In genomic region chrX:49100704-49101628, GRCh38 we compare ENCODE assay signal across 8 cellular contexts. TPM values are rescaled to one million over a fixed set of nuclear protein-coding genes. Genes with fewer than 3 reads are reported as not detected.
DNase-seq lines count a peak whose midpoint lies in the region; ATAC-seq, FAIRE-seq and TF ChIP-seq lines count a peak whose summit lies in the region.

No MANE protein-coding gene starts in this region.

- H3K36me3 ChIP-seq in cardiac muscle cell: no peaks in the 10 kb centered on the region
- no peaks in the 10 kb centered on the region for H3K36me3 ChIP-seq in pancreas
- H3K36me3 ChIP-seq in tibial artery: no peaks in the 10 kb centered on the region

- H3K4me3 Mint-ChIP-seq in activated naive CD8-positive, alpha-beta T cell treated with anti-CD3 and anti-CD28 coated beads, Interleukin-2, amount 10 ng/mL, durations not matched to agents 7 days and 5 days: peak overlapping the region; percentile 89

- H3K36me3 Mint-ChIP-seq in activated naive CD8-positive, alpha-beta T cell treated with anti-CD3 and anti-CD28 coated beads, Interleukin-2, amount 10 ng/mL, durations not matched to agents 7 days and 5 days: no peaks in the 10 kb centered on the region

- no peaks in the 10 kb centered on the region for H3K9me3 Mint-ChIP-seq in activated naive CD8-positive, alpha-beta T cell treated with anti-CD3 and anti-CD28 coated beads, Interleukin-2, amount 10 ng/mL, durations not matched to agents 7 days and 5 days

- H3K4me1 ChIP-seq in cardiac muscle cell (ENCODE audit: low read depth) (no peaks in the 10 kb centered on the region), pancreas (no peaks in the 10 kb centered on the region), tibial artery (peaks cover 0 to 4% (median 0%) of the 10 kb centered on the region in 4 donors)

- FAIRE-seq in pancreas (lab: Jason Lieb, UNC): no peak

- 1 to 36% methylated on average over 74 of the region's 74 CpGs for WGBS in pancreas, 2 donors

- H3K9me3 ChIP-seq in cardiac muscle cell (ENCODE audit: low read depth) (no peaks in the 10 kb centered on the region), pancreas (no peaks in the 10 kb centered on the region), tibial artery (no peaks in the 10 kb centered on the region)

- POLR2A ChIA-PET in activated naive CD8-positive, alpha-beta T cell treated with anti-CD3 and anti-CD28 coated beads, Interleukin-2, amount 10 ng/mL, durations not matched to agents 7 days and 5 days (lab: Charles Lee): interaction anchor here (0.6 to 1.5 kb wide), 5 partner anchors 20 to 58 kb away, joined by 3 to 5 read pairs (median 3); partner anchors contain the start of genes GPKOW, TFE3 and WDR45

- peak overlapping the region; percentile 88 for H3K27ac Mint-ChIP-seq in activated naive CD8-positive, alpha-beta T cell treated with anti-CD3 and anti-CD28 coated beads, Interleukin-2, amount 10 ng/mL, durations not matched to agents 7 days and 5 days

- peaks cover 8% of the 10 kb centered on the region for H3K4me1 Mint-ChIP-seq in activated naive CD8-positive, alpha-beta T cell treated with anti-CD3 and anti-CD28 coated beads, Interleukin-2, amount 10 ng/mL, durations not matched to agents 7 days and 5 days

- H3K4me3 ChIP-seq in GM12864 (ENCODE audit: low read depth, low read length): peak overlapping the region; percentile 64
- H3K4me3 ChIP-seq in cardiac muscle cell: peak overlapping the region; percentile 84
- peak overlapping the region; percentile 16 to 57 (median 32) for H3K4me3 ChIP-seq in pancreas
- peak overlapping the region; percentile 59 to 63 for H3K4me3 ChIP-seq in tibial artery

- ATAC-seq in HG02678 (IDR thresholded peaks at IDR 0.05; ENCODE audit: unreplicated experiment) (peak; percentile 94), pancreas (peak; percentile 97 to 99 (median 98))
- peak; percentile 96 for ATAC-seq in activated naive CD8-positive, alpha-beta T cell treated with anti-CD3 and anti-CD28 coated beads, Interleukin-2, amount 10 ng/mL, durations not matched to agents 7 days and 5 days (ENCODE audit: low read depth)

- no peak for TF ChIP-seq CTCF in GM12864 (IDR thresholded peaks at IDR 0.05; ENCODE audit: low read depth, low read length, missing control alignments)
- TF ChIP-seq CTCF in cardiac muscle cell (IDR thresholded peaks at IDR 0.05; ENCODE audit: low read depth, low read length): no peak
- no peak for TF ChIP-seq CTCF in pancreas (IDR thresholded peaks at IDR 0.05)
- TF ChIP-seq CTCF in tibial artery (IDR thresholded peaks at IDR 0.05): no peak

- DNase-seq in GM12864 (ENCODE audit: low read depth): peak; percentile 83
- DNase-seq in NCI-H1105 treated with DMSO at 0.1 percent for 48 hours (lab: John Stamatoyannopoulos, UW): peak; percentile 88
- peak; percentile 74 for DNase-seq in SKM-1 treated with dmso at 0.1 percent for 144 hours (lab: John Stamatoyannopoulos, UW; ENCODE audit: unreplicated experiment)
- peak; percentile 88 for DNase-seq in activated naive CD8-positive, alpha-beta T cell treated with anti-CD3 and anti-CD28 coated beads, Interleukin-2, amount 10 ng/mL, durations not matched to agents 7 days and 5 days
- DNase-seq in cardiac muscle cell (ENCODE audit: low read depth in 1 of 2, low spot score in 1 of 2): peak; percentile 91 to 93
- DNase-seq in pancreas: peak; percentile 86 to 96 (median 91)
- peak; percentile 86 to 93 for DNase-seq in tibial artery

- H3K27ac ChIP-seq in cardiac muscle cell (peak overlapping the region; percentile 64), pancreas (peak overlapping the region; percentile 62 to 69 (median 66)), tibial artery (peak overlapping the region; percentile 57 to 78)

- H3K27me3 Mint-ChIP-seq in activated naive CD8-positive, alpha-beta T cell treated with anti-CD3 and anti-CD28 coated beads, Interleukin-2, amount 10 ng/mL, durations not matched to agents 7 days and 5 days: no peaks in the 10 kb centered on the region

- no peaks in the 10 kb centered on the region for H3K27me3 ChIP-seq in cardiac muscle cell
- no peaks in the 10 kb centered on the region for H3K27me3 ChIP-seq in pancreas
- no peaks in the 10 kb centered on the region for H3K27me3 ChIP-seq in tibial artery

- intact Hi-C loops in pancreas (cut with DNase I) (no loop called here), tibial artery (cut with DNase I; ENCODE audit: low total_unique reads) (no loop called here)

RNA-seq across cellular contexts. Expression of gene WDR45, which starts 21.3 kb away (rescaled TPM):
- 10 to 100 TPM; 53.4 to 55.1 TPM for total RNA-seq in activated naive CD8-positive, alpha-beta T cell treated with anti-CD3 and anti-CD28 coated beads, Interleukin-2, amount 10 ng/mL, durations not matched to agents 7 days and 5 days
- total RNA-seq in cardiac muscle cell: 51.4 and 54.6 TPM in 2 replicates
- polyA plus RNA-seq in cardiac muscle cell: 58.6 and 62.3 TPM in 2 replicates
- total RNA-seq in pancreas: 10 to 100 TPM; 34.9 to 48.5 (median 45.6) TPM
- 100 to 1,000 TPM in 1 of 2 donors, 10 to 100 TPM in 1; 98.1 to 121 TPM for polyA plus RNA-seq in pancreas

RNA-seq across cellular contexts. Expression of gene GPKOW, which starts 22.6 kb away (rescaled TPM):
- 10 to 100 TPM; 27.5 to 27.6 TPM for total RNA-seq in activated naive CD8-positive, alpha-beta T cell treated with anti-CD3 and anti-CD28 coated beads, Interleukin-2, amount 10 ng/mL, durations not matched to agents 7 days and 5 days
- total RNA-seq in cardiac muscle cell: 37.3 and 38.4 TPM in 2 replicates
- polyA plus RNA-seq in cardiac muscle cell: 23.2 and 28.7 TPM in 2 replicates
- 10 to 100 TPM in 1 of 6 donors, 1 to 10 TPM in 5; 5.4 to 11.5 (median 7.7) TPM for total RNA-seq in pancreas
- 10 to 100 TPM in 1 of 2 donors, 1 to 10 TPM in 1; 5.1 to 10.5 TPM for polyA plus RNA-seq in pancreas

RNA-seq across cellular contexts. Expression of gene PRAF2, which starts 27.2 kb away (rescaled TPM):
- 10 to 100 TPM; 23.8 to 23.9 TPM for total RNA-seq in activated naive CD8-positive, alpha-beta T cell treated with anti-CD3 and anti-CD28 coated beads, Interleukin-2, amount 10 ng/mL, durations not matched to agents 7 days and 5 days
- total RNA-seq in cardiac muscle cell (22.9 and 30.3 TPM in 2 replicates), pancreas (1 to 10 TPM; 1.3 to 8.8 (median 3.9) TPM)
- polyA plus RNA-seq in cardiac muscle cell (56.2 and 76.7 TPM in 2 replicates), pancreas (10 to 100 TPM; 11.3 to 15.8 TPM)

RNA-seq across cellular contexts. Expression of gene CCDC120, which starts 42.2 kb away (rescaled TPM):
- 1 to 10 TPM; 9.0 to 9.1 TPM for total RNA-seq in activated naive CD8-positive, alpha-beta T cell treated with anti-CD3 and anti-CD28 coated beads, Interleukin-2, amount 10 ng/mL, durations not matched to agents 7 days and 5 days
- total RNA-seq in cardiac muscle cell (6.2 and 7.8 TPM in 2 replicates), pancreas (10 to 100 TPM in 1 of 6 donors, 1 to 10 TPM in 5; 4.5 to 10.6 (median 6.8) TPM)
- polyA plus RNA-seq in cardiac muscle cell (5.4 and 10.8 TPM in 2 replicates), pancreas (1 to 10 TPM; 7.3 to 8.2 TPM)

RNA-seq across cellular contexts. Expression of gene TFE3, which starts 57.8 kb away (rescaled TPM):
- total RNA-seq in activated naive CD8-positive, alpha-beta T cell treated with anti-CD3 and anti-CD28 coated beads, Interleukin-2, amount 10 ng/mL, durations not matched to agents 7 days and 5 days: 10 to 100 TPM; 26.1 to 29.0 TPM
- total RNA-seq in cardiac muscle cell (30.0 and 55.0 TPM in 2 replicates), pancreas (10 to 100 TPM in 3 of 6 donors, 1 to 10 TPM in 3; 8.5 to 18.8 (median 11.0) TPM)
- polyA plus RNA-seq in cardiac muscle cell (32.1 and 40.9 TPM in 2 replicates), pancreas (10 to 100 TPM; 20.1 to 20.6 TPM)

Comparison
In these comparisons a context has a peak if more than half of its experiments do, and no peak if none do; other contexts are left out.
1. Peak in every context shown above with its lines: DNase-seq, ATAC-seq, H3K4me3 ChIP-seq and H3K27ac ChIP-seq.
2. H3K4me3 ChIP-seq: peak in every context shown above with its lines; median percentile 84 in cardiac muscle cell; 64 in GM12864; 61 in tibial artery; 32 in pancreas.